In genomic region chr13:80361298-80361697, GRCh38 we compare ENCODE assay signal across 16 cellular contexts. TPM values are rescaled to one million over a fixed set of nuclear protein-coding genes. Genes with fewer than 3 reads are reported as not detected.
"Had no signal": no experiment of that assay in that cellular context is flagged by ENCODE, and none has a peak within 500 bp of the region (broad histone marks: within the 10 kb centered on the region; RNA-seq: fewer than 3 reads in every experiment).

No MANE protein-coding gene starts in this region.

- ATAC-seq: gastrocnemius medialis, sciatic nerve had no signal

- H3K27ac ChIP-seq: breast epithelium, neutrophil, upper lobe of left lung, VCaP had no signal

- H3K27ac Mint-ChIP-seq: activated CD4-positive, alpha-beta memory T cell treated with anti-CD3 and anti-CD28 coated beads, Interleukin-2, amount 10 ng/mL, durations not matched to agents 7 days and 5 days; activated CD4-positive, alpha-beta T cell treated with anti-CD3 and anti-CD28 coated beads for 36 hours; naive B cell had no signal

- H3K36me3 Mint-ChIP-seq: mesothelial cell of epicardium, naive B cell had no signal

- H3K9me3 ChIP-seq: breast epithelium, gastrocnemius medialis, neutrophil, upper lobe of left lung had no signal

- H3K4me3 ChIP-seq: breast epithelium, gastrocnemius medialis, upper lobe of left lung had no signal

- H3K4me1 Mint-ChIP-seq: activated CD4-positive, alpha-beta memory T cell treated with anti-CD3 and anti-CD28 coated beads, Interleukin-2, amount 10 ng/mL, durations not matched to agents 7 days and 5 days; activated CD4-positive, alpha-beta T cell treated with anti-CD3 and anti-CD28 coated beads for 36 hours had no signal

- H3K4me3 Mint-ChIP-seq: activated CD4-positive, alpha-beta memory T cell treated with anti-CD3 and anti-CD28 coated beads, Interleukin-2, amount 10 ng/mL, durations not matched to agents 7 days and 5 days; activated CD4-positive, alpha-beta T cell treated with anti-CD3 and anti-CD28 coated beads for 36 hours; mesothelial cell of epicardium; naive B cell had no signal

- H3K4me1 ChIP-seq: breast epithelium had no signal

- H3K27me3 ChIP-seq: breast epithelium, gastrocnemius medialis, neutrophil, upper lobe of left lung had no signal

- H3K27me3 Mint-ChIP-seq: activated CD4-positive, alpha-beta memory T cell treated with anti-CD3 and anti-CD28 coated beads, Interleukin-2, amount 10 ng/mL, durations not matched to agents 7 days and 5 days; progenitor cell of endocrine pancreas had no signal

- H3K36me3 ChIP-seq: breast epithelium, gastrocnemius medialis, neutrophil, upper lobe of left lung had no signal

- DNase-seq: activated CD4-positive, alpha-beta memory T cell treated with anti-CD3 and anti-CD28 coated beads, Interleukin-2, amount 10 ng/mL, durations not matched to agents 7 days and 5 days; activated CD4-positive, alpha-beta T cell treated with anti-CD3 and anti-CD28 coated beads for 36 hours; activated T-cell treated with anti-CD3 and anti-CD28 coated beads, Interleukin-2, amount 50 U/mL, for 48 hours; aorta; gastrocnemius medialis; naive B cell; stimulated activated CD4-positive, alpha-beta T cell treated with anti-CD3 and anti-CD28 coated beads, Interleukin-2, amount 100 ng/mL, for 24 hours; stimulated activated naive CD4-positive, alpha-beta T cell; T-helper 9 cell; upper lobe of left lung had no signal

- H3K9me3 Mint-ChIP-seq: activated CD4-positive, alpha-beta memory T cell treated with anti-CD3 and anti-CD28 coated beads, Interleukin-2, amount 10 ng/mL, durations not matched to agents 7 days and 5 days; naive B cell had no signal

RNA-seq across cellular contexts. Expression of gene SPRY2, which starts 20.4 kb away (rescaled TPM):
- total RNA-seq: activated CD4-positive, alpha-beta memory T cell treated with anti-CD3 and anti-CD28 coated beads, Interleukin-2, amount 10 ng/mL, durations not matched to agents 7 days and 5 days had no signal
